In the genomic region with DNA sequence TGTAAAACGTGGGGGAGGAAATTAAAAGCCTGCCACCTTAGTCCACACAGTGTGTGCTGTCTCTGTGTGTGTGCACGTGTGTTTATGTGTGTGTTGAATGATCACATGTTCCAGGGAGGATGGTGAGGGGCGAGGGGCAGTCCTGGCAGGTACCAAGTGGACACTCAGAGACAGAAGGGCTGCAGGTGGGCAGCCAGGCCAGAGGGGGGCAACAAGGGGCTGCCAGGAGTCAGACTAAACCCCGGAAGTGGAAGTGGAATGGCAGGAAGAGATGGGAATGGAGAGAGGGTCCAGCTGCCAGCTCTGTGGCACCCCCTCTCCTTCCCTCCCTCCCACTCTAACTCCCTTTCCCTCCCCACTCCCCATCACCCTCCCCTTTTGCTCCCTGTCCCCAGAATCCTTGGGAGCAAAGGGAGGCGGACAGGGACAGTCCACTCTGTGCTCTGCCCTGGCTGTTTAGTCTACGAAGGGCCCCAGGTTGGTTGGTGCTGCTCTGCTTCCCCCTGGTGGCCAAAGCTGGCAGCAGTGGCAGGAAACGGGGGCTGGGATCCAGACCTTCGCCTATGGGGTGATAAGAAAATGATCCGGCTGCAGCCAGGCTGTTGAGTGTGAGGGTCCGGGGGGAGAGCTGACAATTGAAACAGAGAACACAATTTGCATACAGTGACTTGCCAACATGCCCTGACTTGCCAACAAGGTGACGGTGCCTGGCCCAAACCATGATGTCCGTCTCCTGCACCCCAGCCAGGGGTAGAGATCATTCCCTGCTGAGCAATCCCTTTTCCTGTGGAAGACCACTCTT, we compare ENCODE assay signal across 8 cellular contexts. TPM values are rescaled to one million over a fixed set of nuclear protein-coding genes. Genes with fewer than 3 reads are reported as not detected.
DNase-seq lines count a peak whose midpoint lies in the region; ATAC-seq and TF ChIP-seq lines count a peak whose summit lies in the region.

No MANE protein-coding gene starts in this region.

- no peak overlapping the region for H3K27ac Mint-ChIP-seq in activated CD4-positive, alpha-beta memory T cell treated with anti-CD3 and anti-CD28 coated beads for 36 hours

- no peaks in the 10 kb centered on the region for H3K27me3 ChIP-seq in GM06990 (replicated peaks; ENCODE audit: control insufficient read depth, insufficient read depth, low read length)

- ATAC-seq in HG02970 (IDR thresholded peaks at IDR 0.05; ENCODE audit: low FRiP score, unreplicated experiment) (peak; percentile 61), GM21390 (IDR thresholded peaks at IDR 0.05; ENCODE audit: unreplicated experiment) (no peak)

- H3K27me3 Mint-ChIP-seq in activated CD4-positive, alpha-beta memory T cell treated with anti-CD3 and anti-CD28 coated beads for 36 hours = peaks cover 6% of the 10 kb centered on the region

- intact Hi-C loops in activated CD4-positive, alpha-beta memory T cell treated with anti-CD3 and anti-CD28 coated beads for 36 hours (cut with micrococcal nuclease) = loop anchor here (1.0 to 10.0 kb wide), 2 partner anchors 58 to 518 kb away; no protein-coding TSS in a partner anchor

- no peaks in the 10 kb centered on the region for H3K36me3 Mint-ChIP-seq in activated CD4-positive, alpha-beta memory T cell treated with anti-CD3 and anti-CD28 coated beads for 36 hours

- H3K36me3 ChIP-seq in GM06990 (ENCODE audit: control insufficient read depth, insufficient read depth, low read length) = no peaks in the 10 kb centered on the region

- POLR2A ChIA-PET in activated CD4-positive, alpha-beta memory T cell treated with anti-CD3 and anti-CD28 coated beads for 36 hours (lab: Charles Lee) = no interaction called here

- CTCF ChIA-PET in activated CD4-positive, alpha-beta memory T cell treated with anti-CD3 and anti-CD28 coated beads for 36 hours (lab: Charles Lee) = interaction anchor here (0.8 to 2.9 kb wide), 7 partner anchors 9 to 561 kb away, joined by 3 to 19 read pairs (median 3); no protein-coding TSS in a partner anchor

- no peaks in the 10 kb centered on the region for H3K9me3 Mint-ChIP-seq in activated CD4-positive, alpha-beta memory T cell treated with anti-CD3 and anti-CD28 coated beads for 36 hours

- H3K4me1 Mint-ChIP-seq in activated CD4-positive, alpha-beta memory T cell treated with anti-CD3 and anti-CD28 coated beads for 36 hours (ENCODE audit: low read depth) = no peaks in the 10 kb centered on the region

- peak overlapping the region; percentile 46 for H3K4me3 ChIP-seq in GM06990 (replicated peaks; ENCODE audit: low read depth, low read length)

- peak; percentile 93 for TF ChIP-seq CTCF in GM06990 (IDR thresholded peaks at IDR 0.05; ENCODE audit: insufficient read depth, low read length, poor library complexity, severe bottlenecking)

- DNase-seq in GM06990 (ENCODE audit: extremely low read depth, insufficient read length) (peak; percentile 77), NCI-H524 treated with DMSO at 0.1 percent for 48 hours (lab: John Stamatoyannopoulos, UW) (peak; percentile 61), lung microvascular endothelial cell (ENCODE audit: low read depth in 2 of 2) (peak; percentile 70 to 79)
- DNase-seq in activated CD4-positive, alpha-beta memory T cell treated with anti-CD3 and anti-CD28 coated beads for 36 hours = peak; percentile 80
- DNase-seq in effector CD4-positive, alpha-beta T cell = peak; percentile 30
- DNase-seq in stimulated activated CD4-positive, alpha-beta T cell treated with anti-CD3 and anti-CD28 coated beads, TNF-alpha, amount 100 ng/mL, for 4 hours (ENCODE audit: low read depth in 3 of 3) = peak; percentile 26 to 47 (median 40)

- H3K4me3 Mint-ChIP-seq in activated CD4-positive, alpha-beta memory T cell treated with anti-CD3 and anti-CD28 coated beads for 36 hours = peak overlapping the region; percentile 14

RNA-seq across cellular contexts. Expression of a gene that starts 24.4 kb away (rescaled TPM):
- total RNA-seq in activated CD4-positive, alpha-beta memory T cell treated with anti-CD3 and anti-CD28 coated beads for 36 hours = not detected
- total RNA-seq in lung microvascular endothelial cell = 0.20 and 0.65 TPM in 2 replicates

RNA-seq across cellular contexts. Expression of a gene that starts 29.6 kb away (rescaled TPM):
- total RNA-seq in activated CD4-positive, alpha-beta memory T cell treated with anti-CD3 and anti-CD28 coated beads for 36 hours = not detected
- total RNA-seq in lung microvascular endothelial cell = 0.20 and 0.22 TPM in 2 replicates

Comparison
In these comparisons a context has a peak if more than half of its experiments do, and no peak if none do; other contexts are left out.
1. DNase-seq: peak in every context shown above with its lines; median percentile 80 in activated CD4-positive, alpha-beta memory T cell treated with anti-CD3 and anti-CD28 coated beads for 36 hours; 77 in GM06990; 74 in lung microvascular endothelial cell; 61 in NCI-H524 treated with DMSO at 0.1 percent for 48 hours; 40 in stimulated activated CD4-positive, alpha-beta T cell treated with anti-CD3 and anti-CD28 coated beads, TNF-alpha, amount 100 ng/mL, for 4 hours; 30 in effector CD4-positive, alpha-beta T cell.